In genomic region chr10:132101529-132101928, GRCh38 we compare ENCODE assay signal across 19 cellular contexts. TPM values are rescaled to one million over a fixed set of nuclear protein-coding genes. Genes with fewer than 3 reads are reported as not detected.
DNase-seq lines count a peak whose midpoint lies in the region; ATAC-seq, FAIRE-seq and TF ChIP-seq lines count a peak whose summit lies in the region.
"Had no signal": no experiment of that assay in that cellular context is flagged by ENCODE, and none has a peak within 500 bp of the region (broad histone marks: within the 10 kb centered on the region; RNA-seq: fewer than 3 reads in every experiment).

No MANE protein-coding gene starts in this region.

- TF ChIP-seq CTCF in Caco-2 (IDR thresholded peaks at IDR 0.05; ENCODE audit: insufficient read depth in 1 of 2, low read depth in 1 of 2, low read length in 1 of 2, severe bottlenecking in 1 of 2, unreplicated experiment in 1 of 2) = peak in 1 of 2 experiments; percentile 46
- TF ChIP-seq CTCF in HEK293 (tag by site-specific recombination; IDR thresholded peaks at IDR 0.05) = 0 out of 2 replicates have a peak, but pooled peaks have one; percentile 9
- peak; percentile 29 for TF ChIP-seq CTCF in chondrocyte (IDR thresholded peaks at IDR 0.05)
- peak; percentile 39 for TF ChIP-seq CTCF in neural progenitor cell (IDR thresholded peaks at IDR 0.05)

- no peaks in the 10 kb centered on the region for H3K4me1 Mint-ChIP-seq in Caco-2 (ENCODE audit: low read depth, unreplicated experiment)
- no peaks in the 10 kb centered on the region for H3K4me1 Mint-ChIP-seq in chondrocyte (ENCODE audit: low read depth)
- H3K4me1 Mint-ChIP-seq in neural progenitor cell = no peaks in the 10 kb centered on the region

- H3K27me3 Mint-ChIP-seq in Caco-2 (ENCODE audit: insufficient read depth, unreplicated experiment) (no peaks in the 10 kb centered on the region), chondrocyte (ENCODE audit: low read depth) (peaks cover 14% of the 10 kb centered on the region), neural progenitor cell (ENCODE audit: insufficient read depth, low read depth) (peaks cover 9% of the 10 kb centered on the region)

- intact Hi-C loops in Caco-2 (cut with micrococcal nuclease; ENCODE audit: unreplicated experiment) = loop anchor here (1.0 kb wide), 1 partner anchor 41 kb away; no protein-coding TSS in a partner anchor

- no peak overlapping the region for H3K27ac Mint-ChIP-seq in Caco-2 (ENCODE audit: unreplicated experiment)
- H3K27ac Mint-ChIP-seq in chondrocyte (ENCODE audit: unreplicated experiment) = no peak overlapping the region
- peak overlapping the region; percentile 69 for H3K27ac Mint-ChIP-seq in neural progenitor cell
- H3K27ac Mint-ChIP-seq: activated T-helper 1 cell treated with anti-CD3 and anti-CD28 coated beads, Interleukin-12 subunit alpha, Interleukin-12 subunit beta, Interleukin-2, Interleukin-4 antibody, amounts not matched to agents 30 ng/mL and 10 ng/mL and 1 ng/mL, durations not matched to agents 14 hours and 24 hours and 36 hours had no signal

- TF ChIP-seq POLR2A in H54 (IDR thresholded peaks at IDR 0.05; ENCODE audit: low read depth, low read length) = no peak
- TF ChIP-seq POLR2A in GM12891 (IDR thresholded peaks at IDR 0.05; ENCODE audit: low read depth, low read length) = no peak

- peaks cover 6% of the 10 kb centered on the region; the same call in 1 of the 2 replicates for H3K4me1 ChIP-seq in Caco-2
- H3K4me1 ChIP-seq in HEK293 (ENCODE audit: control insufficient read depth, insufficient read depth, low read length) = no peaks in the 10 kb centered on the region
- no peaks in the 10 kb centered on the region for H3K4me1 ChIP-seq in neural progenitor cell
- H3K4me1 ChIP-seq in GM23248 (ENCODE audit: insufficient read depth) = no peaks in the 10 kb centered on the region

- H3F3A ChIP-seq in neural progenitor cell (ENCODE audit: low read depth) = no peaks in the 10 kb centered on the region
- no peaks in the 10 kb centered on the region for H3F3A ChIP-seq in GM23248 (ENCODE audit: insufficient read depth)

- H3K27me3 ChIP-seq in Caco-2 (replicated peaks; ENCODE audit: control insufficient read depth, insufficient read depth, low read length) (no peaks in the 10 kb centered on the region), neural progenitor cell (no peaks in the 10 kb centered on the region), GM23248 (replicated peaks; ENCODE audit: insufficient read depth) (0 out of 2 replicates have a peak, but pooled peaks cover 4% of the 10 kb centered on the region)

- no TSS peak for BruUV-seq in Caco-2 (replicated peaks; lab: Mats Ljungman, UMichigan)

- 41 to 43% methylated on average over 9 to 10 of the region's 10 CpGs for WGBS in GM23248 (ENCODE audit: low coverage in 1 of 2, low lambda C conversion rate in 2 of 2, missing lambda C conversion rate in 2 of 2), 2 experiments

- FAIRE-seq in H54 (lab: Jason Lieb, UNC) (no peak), GM12891 (lab: Jason Lieb, UNC) (no peak)
- FAIRE-seq: endothelial cell of umbilical vein, GM12878, small intestine had no signal

- H3K9me3 Mint-ChIP-seq in Caco-2 (ENCODE audit: unreplicated experiment) (no peaks in the 10 kb centered on the region), chondrocyte (ENCODE audit: low read depth) (no peaks in the 10 kb centered on the region), neural progenitor cell (no peaks in the 10 kb centered on the region)
- H3K9me3 Mint-ChIP-seq: activated T-helper 1 cell treated with anti-CD3 and anti-CD28 coated beads, Interleukin-12 subunit alpha, Interleukin-12 subunit beta, Interleukin-2, Interleukin-4 antibody, amounts not matched to agents 30 ng/mL and 10 ng/mL and 1 ng/mL, durations not matched to agents 14 hours and 24 hours and 36 hours had no signal

- no peak overlapping the region for H3K4me2 ChIP-seq in neural progenitor cell
- H3K4me2 ChIP-seq in GM23248 (ENCODE audit: unreplicated experiment) = no peak overlapping the region

- in situ Hi-C loops in GM23248 (cut with MboI) = no loop called here

- peak; percentile 26 to 30 for DNase-seq in Caco-2
- DNase-seq in chondrocyte (ENCODE audit: low spot score) = no peak
- no peak for DNase-seq in neural progenitor cell (ENCODE audit: low spot score)
- no peak for DNase-seq in H54 (ENCODE audit: insufficient read length, low spot score)
- DNase-seq in GM12891 (ENCODE audit: insufficient read length, low spot score) = no peak
- no peak for DNase-seq in GM23248
- DNase-seq: activated CD4-positive, alpha-beta T cell treated with anti-CD3 and anti-CD28 coated beads, Interleukin-2, amount 50 U/mL, for 1 hour; amniotic stem cell; cerebellar nuclear complex; DMS79; NCI-H2081; SHP77; small intestine; stimulated activated naive CD8-positive, alpha-beta T cell treated with anti-CD3 and anti-CD28 coated beads, Interleukin-15, Interleukin-2, amounts not matched to agents 100 U/mL and 50 U/mL, for 24 hours had no signal

- POLR2A ChIA-PET in Caco-2 (lab: Charles Lee) = no interaction called here
- POLR2A ChIA-PET in HEK293 (lab: Yijun Ruan, JAX) = no interaction called here

- H3K4me3 Mint-ChIP-seq in Caco-2 (ENCODE audit: unreplicated experiment) (no peak overlapping the region), chondrocyte (ENCODE audit: unreplicated experiment) (no peak overlapping the region), neural progenitor cell (no peak overlapping the region)
- H3K4me3 Mint-ChIP-seq: activated T-helper 1 cell treated with anti-CD3 and anti-CD28 coated beads, Interleukin-12 subunit alpha, Interleukin-12 subunit beta, Interleukin-2, Interleukin-4 antibody, amounts not matched to agents 30 ng/mL and 10 ng/mL and 1 ng/mL, durations not matched to agents 14 hours and 24 hours and 36 hours had no signal

- H3K79me2 ChIP-seq in neural progenitor cell (ENCODE audit: low read depth) = no peaks in the 10 kb centered on the region
- H3K79me2 ChIP-seq in GM23248 (ENCODE audit: insufficient read depth) = no peaks in the 10 kb centered on the region

- H3K9ac ChIP-seq in neural progenitor cell (no peak overlapping the region), GM23248 (no peak overlapping the region)

- no peaks in the 10 kb centered on the region for H3K36me3 Mint-ChIP-seq in Caco-2 (ENCODE audit: insufficient read depth, unreplicated experiment)
- H3K36me3 Mint-ChIP-seq in chondrocyte (ENCODE audit: low read depth) = no peaks in the 10 kb centered on the region
- H3K36me3 Mint-ChIP-seq in neural progenitor cell = no peaks in the 10 kb centered on the region

- H3K4me3 ChIP-seq in Caco-2 (ENCODE audit: low read depth, low read length) (no peak overlapping the region), HEK293 (ENCODE audit: low read depth, low read length) (no peak overlapping the region), neural progenitor cell (no peak overlapping the region), GM23248 (no peak overlapping the region)
- H3K4me3 ChIP-seq: GM12878 had no signal

- ATAC-seq in HG03280 (IDR thresholded peaks at IDR 0.05; ENCODE audit: unreplicated experiment) = no peak
- ATAC-seq: GM12878; stimulated activated naive CD8-positive, alpha-beta T cell treated with anti-CD3 and anti-CD28 coated beads, Interleukin-15, Interleukin-2, amounts not matched to agents 100 U/mL and 50 U/mL, for 24 hours had no signal

- no peak overlapping the region for H2AFZ ChIP-seq in neural progenitor cell (replicated peaks)
- no peak overlapping the region for H2AFZ ChIP-seq in GM23248

- no peaks in the 10 kb centered on the region for H3K9me2 ChIP-seq in GM23248 (ENCODE audit: insufficient read depth)

- H3K9me3 ChIP-seq in Caco-2 (no peaks in the 10 kb centered on the region), HEK293 (ENCODE audit: control insufficient read depth, insufficient read depth, low read depth, low read length) (no peaks in the 10 kb centered on the region), neural progenitor cell (ENCODE audit: low read depth) (no peaks in the 10 kb centered on the region), GM23248 (ENCODE audit: low read depth) (no peaks in the 10 kb centered on the region)

- H3K27ac ChIP-seq in HEK293 (ENCODE audit: extremely low read depth, low read depth, low read length) (no peak overlapping the region), neural progenitor cell (no peak overlapping the region), GM23248 (no peak overlapping the region)

- H4K20me1 ChIP-seq in neural progenitor cell (ENCODE audit: low read depth) (no peaks in the 10 kb centered on the region), GM23248 (ENCODE audit: insufficient read depth) (no peaks in the 10 kb centered on the region)

- H3K36me3 ChIP-seq in Caco-2 (ENCODE audit: control insufficient read depth, insufficient read depth, low read length) = no peaks in the 10 kb centered on the region
- no peaks in the 10 kb centered on the region for H3K36me3 ChIP-seq in HEK293 (ENCODE audit: control insufficient read depth in 2 of 2, insufficient read depth in 1 of 2, low read length in 2 of 2)
- H3K36me3 ChIP-seq in neural progenitor cell = no peaks in the 10 kb centered on the region
- H3K36me3 ChIP-seq in GM23248 (ENCODE audit: low read depth) = no peaks in the 10 kb centered on the region

- CTCF ChIA-PET in Caco-2 (lab: Charles Lee) (interaction anchor here (1.0 to 1.1 kb wide), 2 partner anchors 12 to 41 kb away, joined by 3 read pairs; no protein-coding TSS in a partner anchor), HEK293 (lab: Yijun Ruan, JAX) (interaction anchor here (0.6 kb wide), 1 partner anchor 45 kb away, joined by 4 read pairs; no protein-coding TSS in a partner anchor)

TF ChIP-seq in HEK293, 187 proteins besides CTCF, POLR2A, EP300 and RAD21:
- TF ChIP-seq ZNF629 (tag by site-specific recombination; IDR thresholded peaks at IDR 0.05) = no peak

TF ChIP-seq in GM12891, 5 proteins besides CTCF, POLR2A, EP300 and RAD21:
- TF ChIP-seq PAX5 (IDR thresholded peaks at IDR 0.05; ENCODE audit: insufficient read depth, low read length, severe bottlenecking) (no peak), SPI1 (IDR thresholded peaks at IDR 0.05; ENCODE audit: low read depth, low read length) (no peak), POU2F2 (IDR thresholded peaks at IDR 0.05; ENCODE audit: low read depth, low read length) (no peak), POLR2AphosphoS5 (IDR thresholded peaks at IDR 0.05; ENCODE audit: low read depth, low read length) (no peak), TAF1 (IDR thresholded peaks at IDR 0.05; ENCODE audit: low read depth, low read length) (no peak)

RNA-seq across cellular contexts. Expression of gene JAKMIP3, which starts 35.8 kb away (rescaled TPM):
- total RNA-seq in Caco-2 (2022) = 0.50 and 0.53 TPM in 2 replicates
- 0.67 to 1.6 TPM (median 0.69 TPM) in 3 replicates for total RNA-seq in chondrocyte
- total RNA-seq in neural progenitor cell (ENCODE audit: low replicate concordance) = 0.31 and 0.37 TPM in 2 replicates
- 0.01 TPM for polyA plus RNA-seq in GM12891 (2012; ENCODE audit: low read depth, missing spikeins)
- total RNA-seq in GM23248 (2014; rRNA removed; shearing (Covaris generic)) = not detected in 2 replicates
- polyA plus RNA-seq in GM23248 (2016; fragmentation: Nextera tagmentation; extraction: Ambion mirVana) = 0.04 and 0.06 TPM in 2 replicates
- total RNA-seq: endothelial cell of umbilical vein, GM12878 had no signal

Comparison
In these comparisons a context has a peak if more than half of its experiments do, and no peak if none do; other contexts are left out.
1. DNase-seq: peak in Caco-2 (2 of 2); none in chondrocyte (single experiment), neural progenitor cell (single experiment), H54 (single experiment), GM12891 (single experiment) and GM23248 (single experiment).